16 cellular contexts compared by ENCODE assay signal in the genomic region with DNA sequence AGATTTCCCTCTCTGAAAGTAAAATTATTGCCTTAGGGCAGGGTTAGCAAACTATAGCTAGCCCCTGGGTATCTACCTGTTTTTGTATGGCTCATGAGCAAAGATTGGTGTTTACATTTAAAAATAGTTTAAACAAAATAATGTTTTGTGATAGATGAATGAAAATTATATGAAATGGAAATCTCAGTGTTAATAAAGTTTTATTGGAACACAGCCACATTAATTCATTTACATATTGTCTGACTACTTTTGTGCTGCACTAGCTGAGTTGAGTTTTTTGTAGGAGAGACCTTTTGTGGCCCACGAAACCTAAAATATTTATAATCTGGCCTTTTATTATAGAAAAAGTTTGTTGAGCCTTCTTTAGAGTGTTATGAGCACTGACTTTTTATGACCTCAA. TPM values are rescaled to one million over a fixed set of nuclear protein-coding genes. Genes with fewer than 3 reads are reported as not detected.
DNase-seq lines count a peak whose midpoint lies in the region; ATAC-seq and TF ChIP-seq lines count a peak whose summit lies in the region.
"Had no signal": no experiment of that assay in that cellular context is flagged by ENCODE, and none has a peak within 500 bp of the region (broad histone marks: within the 10 kb centered on the region; RNA-seq: fewer than 3 reads in every experiment).

No MANE protein-coding gene starts in this region.

- POLR2A ChIA-PET in CD4-positive, alpha-beta memory T cell (lab: Charles Lee; ENCODE audit: partially characterized antibody) = interaction anchor here (0.6 kb wide), 1 partner anchor 33 kb away, joined by 3 read pairs; no protein-coding TSS in a partner anchor

- H3K27ac Mint-ChIP-seq in CD4-positive, alpha-beta memory T cell = peak overlapping the region in 4 of 7 donors; percentile 0 to 74 (median 33)
- peak overlapping the region; percentile 89 to 94 (median 92) for H3K27ac Mint-ChIP-seq in immature natural killer cell
- H3K27ac Mint-ChIP-seq: B cell; CD8-positive, alpha-beta T cell; HFFc6 had no signal

- CTCF ChIA-PET in CD4-positive, alpha-beta memory T cell (lab: Charles Lee; ENCODE audit: partially characterized antibody) = no interaction called here

- H3K36me3 Mint-ChIP-seq in CD4-positive, alpha-beta memory T cell = peaks cover 3 to 4% of the 10 kb centered on the region in 2 donors
- no peaks in the 10 kb centered on the region for H3K36me3 Mint-ChIP-seq in immature natural killer cell

- peaks cover 23 to 47% (median 34%) of the 10 kb centered on the region in 4 donors for H3K4me1 Mint-ChIP-seq in CD4-positive, alpha-beta memory T cell
- peaks cover 66 to 68% of the 10 kb centered on the region in 2 donors for H3K4me1 Mint-ChIP-seq in immature natural killer cell

- no peak overlapping the region for H3K4me3 Mint-ChIP-seq in CD4-positive, alpha-beta memory T cell
- H3K4me3 Mint-ChIP-seq in immature natural killer cell = peak overlapping the region in 3 of 5 donors; percentile 1 to 33 (median 4)
- H3K4me3 Mint-ChIP-seq: B cell; CD8-positive, alpha-beta T cell; HFFc6 had no signal

- H3K36me3 ChIP-seq in CD4-positive, alpha-beta memory T cell (ENCODE audit: insufficient read depth, low read length) = no peaks in the 10 kb centered on the region
- no peaks in the 10 kb centered on the region for H3K36me3 ChIP-seq in gastrocnemius medialis
- no peaks in the 10 kb centered on the region for H3K36me3 ChIP-seq in left ventricle myocardium inferior

- peaks cover 0 to 1% (median 0%) of the 10 kb centered on the region in 8 donors for H3K9me3 Mint-ChIP-seq in CD4-positive, alpha-beta memory T cell
- H3K9me3 Mint-ChIP-seq in immature natural killer cell = no peaks in the 10 kb centered on the region
- H3K9me3 Mint-ChIP-seq: CD8-positive, alpha-beta T cell; HFFc6 had no signal

- no peak for DNase-seq in CD4-positive, alpha-beta memory T cell
- DNase-seq in immature natural killer cell = no peak
- no peak for DNase-seq in gastrocnemius medialis
- DNase-seq in stimulated activated CD4-positive, alpha-beta T cell treated with anti-CD3 and anti-CD28 coated beads, Interleukin-4, amount 100 ng/mL, for 4 hours = no peak
- no peak for DNase-seq in left ventricle myocardium inferior
- DNase-seq: C1 segment of cervical spinal cord; CD8-positive, alpha-beta T cell; COR-L47; DMS153; DMS79 treated with DMSO at 0.1 percent for 48 hours; EL; HCEC 1CT; HFFc6 had no signal

- TF ChIP-seq POLR2A in gastrocnemius medialis (IDR thresholded peaks at IDR 0.05) = no peak

- no peak overlapping the region for H3K4me3 ChIP-seq in CD4-positive, alpha-beta memory T cell (ENCODE audit: low read length in 2 of 2)
- H3K4me3 ChIP-seq in gastrocnemius medialis (no peak overlapping the region), left ventricle myocardium inferior (no peak overlapping the region)

- H3K4me1 ChIP-seq in CD4-positive, alpha-beta memory T cell (ENCODE audit: insufficient read depth, low read length) = peaks cover 29% of the 10 kb centered on the region
- H3K4me1 ChIP-seq in gastrocnemius medialis = peaks cover 50 to 67% of the 10 kb centered on the region in 2 donors
- peaks cover 55% of the 10 kb centered on the region for H3K4me1 ChIP-seq in left ventricle myocardium inferior

- no peaks in the 10 kb centered on the region for H3K9me3 ChIP-seq in CD4-positive, alpha-beta memory T cell (ENCODE audit: control insufficient read depth in 1 of 2, low read length in 2 of 2)
- H3K9me3 ChIP-seq in gastrocnemius medialis = no peaks in the 10 kb centered on the region
- H3K9me3 ChIP-seq in left ventricle myocardium inferior (replicated peaks) = no peaks in the 10 kb centered on the region

- ATAC-seq in gastrocnemius medialis = no peak
- ATAC-seq in GM21367 (IDR thresholded peaks at IDR 0.05; ENCODE audit: unreplicated experiment) = no peak

- in situ Hi-C loops in gastrocnemius medialis (cut with MboI; ENCODE audit: low sequenced_read_pairs in 4 of 4) = no loop called here

- H3K27me3 Mint-ChIP-seq in CD4-positive, alpha-beta memory T cell = no peaks in the 10 kb centered on the region
- H3K27me3 Mint-ChIP-seq in immature natural killer cell (ENCODE audit: low read depth in 3 of 3) = no peaks in the 10 kb centered on the region
- H3K27me3 Mint-ChIP-seq: B cell had no signal

- H3K27ac ChIP-seq in CD4-positive, alpha-beta memory T cell (ENCODE audit: low read depth, low read length) = no peak overlapping the region
- H3K27ac ChIP-seq in VCaP (peak overlapping the region; percentile 65), gastrocnemius medialis (peak overlapping the region; percentile 70 to 81 (median 78)), left ventricle myocardium inferior (replicated peaks) (no peak overlapping the region)

- intact Hi-C loops in CD4-positive, alpha-beta memory T cell (cut with micrococcal nuclease) = no loop called here
- intact Hi-C loops in gastrocnemius medialis (cut with DNase I; ENCODE audit: low total_unique reads) = no loop called here
- intact Hi-C loops in left ventricle myocardium inferior (cut with micrococcal nuclease) = no loop called here

- H3K27me3 ChIP-seq in CD4-positive, alpha-beta memory T cell (ENCODE audit: insufficient read depth, low read length) = no peaks in the 10 kb centered on the region
- H3K27me3 ChIP-seq in gastrocnemius medialis (no peaks in the 10 kb centered on the region), left ventricle myocardium inferior (ENCODE audit: low read depth) (no peaks in the 10 kb centered on the region)

- TF ChIP-seq CTCF in VCaP (conservative IDR thresholded peaks at IDR 0.05) (no peak), gastrocnemius medialis (IDR thresholded peaks at IDR 0.05 in 4 of 5, conservative IDR thresholded peaks at IDR 0.05 in 1 of 5) (no peak), left ventricle myocardium inferior (IDR thresholded peaks at IDR 0.05; ENCODE audit: borderline replicate concordance) (no peak)

RNA-seq across cellular contexts. Expression of a gene that starts 48.5 kb away (rescaled TPM):
- total RNA-seq in CD4-positive, alpha-beta memory T cell = 10 to 100 TPM; 35.7 to 36.2 TPM
- 1 to 10 TPM; 1.8 to 3.5 TPM for polyA plus RNA-seq in CD4-positive, alpha-beta memory T cell
- 10 to 100 TPM in 1 of 3 donors, 1 to 10 TPM in 2; 4.6 to 11.3 (median 4.7) TPM for polyA plus RNA-seq in immature natural killer cell
- total RNA-seq in gastrocnemius medialis = 10 to 100 TPM; 18.9 to 47.4 (median 25.1) TPM
- total RNA-seq in left ventricle myocardium inferior = 40.5 TPM

Comparison
In these comparisons a context has a peak if more than half of its experiments do, and no peak if none do; other contexts are left out.
1. H3K27ac ChIP-seq: peak in VCaP (single experiment) and gastrocnemius medialis (4 of 4); none in CD4-positive, alpha-beta memory T cell (single experiment) and left ventricle myocardium inferior (single experiment).
2. H3K4me3 Mint-ChIP-seq: peak in immature natural killer cell (3 of 5); none in CD4-positive, alpha-beta memory T cell (0 of 8).